In the genomic region with DNA sequence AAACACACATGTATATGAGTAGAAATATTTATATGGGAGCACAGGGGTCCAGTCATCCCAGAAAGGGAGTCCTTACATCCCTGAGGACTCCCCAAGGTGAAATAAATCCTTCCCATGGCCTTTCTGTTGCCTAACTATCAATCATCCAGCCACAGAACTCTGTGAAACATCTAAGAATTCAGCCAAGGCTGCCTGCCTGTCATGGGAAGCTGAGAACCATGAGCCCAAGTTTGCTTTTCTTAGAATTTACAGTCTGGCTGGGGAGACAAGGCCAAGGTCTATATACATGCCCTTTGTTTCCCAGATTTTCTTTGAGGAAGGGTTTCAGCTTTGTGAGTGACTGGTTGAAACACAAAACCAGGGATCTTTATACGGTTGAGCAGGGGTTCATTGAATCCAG, we compare ENCODE assay signal across 9 cellular contexts. TPM values are rescaled to one million over a fixed set of nuclear protein-coding genes. Genes with fewer than 3 reads are reported as not detected.
DNase-seq lines count a peak whose midpoint lies in the region; ATAC-seq and TF ChIP-seq lines count a peak whose summit lies in the region.
"Had no signal": no experiment of that assay in that cellular context is flagged by ENCODE, and none has a peak within 500 bp of the region (broad histone marks: within the 10 kb centered on the region; RNA-seq: fewer than 3 reads in every experiment).

No MANE protein-coding gene starts in this region.

- H3K4me3 ChIP-seq in Peyer's patch (no peak overlapping the region), esophagus (ENCODE audit: low read depth in 1 of 2, low read length in 2 of 2) (no peak overlapping the region), muscle layer of duodenum (ENCODE audit: low read depth in 1 of 2, low read length in 2 of 2) (no peak overlapping the region), tibial nerve (no peak overlapping the region)

- ATAC-seq in HG03139 (IDR thresholded peaks at IDR 0.05; ENCODE audit: unreplicated experiment), result no peak

- H3K9me3 ChIP-seq in Peyer's patch (no peaks in the 10 kb centered on the region), esophagus (ENCODE audit: control insufficient read depth in 2 of 2, insufficient read depth in 1 of 2, low read depth in 1 of 2, low read length in 1 of 2) (no peaks in the 10 kb centered on the region), muscle layer of duodenum (ENCODE audit: control insufficient read depth in 1 of 2, low read length in 2 of 2) (no peaks in the 10 kb centered on the region), tibial nerve (no peaks in the 10 kb centered on the region)

- TF ChIP-seq EP300 in tibial nerve (IDR thresholded peaks at IDR 0.05), result no peak

- TF ChIP-seq POLR2A in Peyer's patch (IDR thresholded peaks at IDR 0.05) (no peak), tibial nerve (IDR thresholded peaks at IDR 0.05) (no peak)

- TF ChIP-seq CTCF in Peyer's patch (IDR thresholded peaks at IDR 0.05) (no peak), tibial nerve (IDR thresholded peaks at IDR 0.05) (no peak)

- DNase-seq in Peyer's patch, result no peak
- DNase-seq in tibial nerve (ENCODE audit: low spot score in 2 of 2), result no peak
- no peak for DNase-seq in SIG-M5 (lab: John Stamatoyannopoulos, UW)
- no peak for DNase-seq in HuH-7.5 (ENCODE audit: low spot score)
- no peak for DNase-seq in NCI-H1694 treated with DMSO at 0.1 percent for 48 hours (lab: John Stamatoyannopoulos, UW)
- DNase-seq: NCI-H2029 treated with DMSO at 0.1 percent for 48 hours had no signal

- peaks cover 0 to 19% (median under 1%) of the 10 kb centered on the region in 4 donors for H3K4me1 ChIP-seq in Peyer's patch
- H3K4me1 ChIP-seq in esophagus (ENCODE audit: control insufficient read depth in 2 of 2, insufficient read depth in 2 of 2, low read length in 1 of 2), result no peaks in the 10 kb centered on the region
- H3K4me1 ChIP-seq in muscle layer of duodenum (ENCODE audit: control insufficient read depth in 1 of 2, insufficient read depth in 2 of 2, low read length in 2 of 2), result peaks cover 3 to 23% of the 10 kb centered on the region in 2 donors
- peaks cover 3 to 39% (median 20%) of the 10 kb centered on the region in 4 donors for H3K4me1 ChIP-seq in tibial nerve

- H3K27me3 ChIP-seq in Peyer's patch, result no peaks in the 10 kb centered on the region
- H3K27me3 ChIP-seq in esophagus (ENCODE audit: control insufficient read depth in 1 of 2, insufficient read depth in 2 of 2, low read length in 2 of 2), result no peaks in the 10 kb centered on the region
- no peaks in the 10 kb centered on the region for H3K27me3 ChIP-seq in muscle layer of duodenum (ENCODE audit: low read depth, low read length)
- no peaks in the 10 kb centered on the region for H3K27me3 ChIP-seq in tibial nerve

- 36 to 39% methylated on average over 1 of the region's 1 CpG for WGBS in esophagus, 2 donors
- WGBS in tibial nerve, 2 donors, result 6 to 11% methylated on average over 1 of the region's 1 CpG

- no peaks in the 10 kb centered on the region for H3K36me3 ChIP-seq in Peyer's patch
- no peaks in the 10 kb centered on the region for H3K36me3 ChIP-seq in esophagus (ENCODE audit: control insufficient read depth in 2 of 2, insufficient read depth in 2 of 2, low read length in 1 of 2)
- no peaks in the 10 kb centered on the region for H3K36me3 ChIP-seq in muscle layer of duodenum (ENCODE audit: control insufficient read depth in 1 of 2, insufficient read depth in 2 of 2, low read length in 2 of 2)
- no peaks in the 10 kb centered on the region for H3K36me3 ChIP-seq in tibial nerve

- H3K27ac ChIP-seq in Peyer's patch (peak overlapping the region; percentile 3 to 77 (median 66)), esophagus (ENCODE audit: low read depth in 2 of 2, low read length in 1 of 2) (peak overlapping the region; percentile 61 to 62), muscle layer of duodenum (ENCODE audit: low read length) (peak overlapping the region; percentile 71), tibial nerve (peak overlapping the region; percentile 47 to 88 (median 74))

RNA-seq across cellular contexts. Expression of gene MYL4, which starts 15.8 kb away (rescaled TPM):
- total RNA-seq in Peyer's patch (1 to 10 TPM in 1 of 4 donors, not detected in 3; 9.1 TPM), tibial nerve (1 to 10 TPM in 1 of 4 donors, not detected in 3; 1.5 TPM)
- under 1 TPM; 0.12 to 0.18 TPM for polyA plus RNA-seq in esophagus

RNA-seq across cellular contexts. Expression of gene ITGB3, which starts 28.7 kb away (rescaled TPM):
- total RNA-seq in Peyer's patch (10 to 100 TPM in 1 of 4 donors, 1 to 10 TPM in 3; 4.6 to 18.2 (median 6.6) TPM), tibial nerve (10 to 100 TPM; 17.5 to 26.7 (median 22.1) TPM)
- polyA plus RNA-seq in esophagus, result 1 to 10 TPM in 1 of 2 donors, under 1 TPM in 1; 0.71 to 1.0 TPM

RNA-seq across cellular contexts. Expression of gene CDC27, which starts 35.9 kb away (rescaled TPM):
- total RNA-seq in Peyer's patch (10 to 100 TPM; 29.9 to 72.6 (median 47.4) TPM), tibial nerve (10 to 100 TPM; 38.7 to 87.6 (median 64.5) TPM)
- polyA plus RNA-seq in esophagus, result 10 to 100 TPM in 1 of 2 donors, 1 to 10 TPM in 1; 9.0 to 16.7 TPM
